8 cellular contexts compared by ENCODE assay signal in genomic region chr1:10429868-10430215, GRCh38. TPM values are rescaled to one million over a fixed set of nuclear protein-coding genes. Genes with fewer than 3 reads are reported as not detected.
A peak's percentile ranks its signal among the peaks of the same experiment; 100 is the strongest.
DNase-seq lines count a peak whose midpoint lies in the region; ATAC-seq, FAIRE-seq and TF ChIP-seq lines count a peak whose summit lies in the region.

No MANE protein-coding gene starts in this region.

- H3K9ac ChIP-seq in OCI-LY3 (ENCODE audit: low read length) (peak overlapping the region; percentile 82), H1 (replicated peaks in 1 of 4; ENCODE audit: extremely low read depth in 1 of 4, low read depth in 3 of 4, low read length in 3 of 4) (peak overlapping the region in 3 of 4 experiments; percentile 42 to 94 (median 61); a peak in 6 of 7 replicates)

- H3K4ac ChIP-seq in H1 (replicated peaks; ENCODE audit: insufficient read length, low read depth, low read length): peak overlapping the region; percentile 65

- peaks cover 8% of the 10 kb centered on the region for H3K79me2 ChIP-seq in OCI-LY3 (ENCODE audit: low read length)
- no peaks in the 10 kb centered on the region for H3K79me2 ChIP-seq in H1 (ENCODE audit: control insufficient read depth in 1 of 2, insufficient read depth in 2 of 2, low read length in 2 of 2)

- peak overlapping the region; percentile 100 for H4K91ac ChIP-seq in H1 (replicated peaks; ENCODE audit: insufficient read length, low read length)

- peak overlapping the region; percentile 98 for H4K5ac ChIP-seq in H1 (ENCODE audit: insufficient read length, low read depth, low read length)

- 46% methylated on average over 16 of the region's 16 CpGs; no CpG with 5 or more reads in 1 of the 2 experiments for WGBS in H1 (ENCODE audit: extremely low coverage in 1 of 2, insufficient coverage in 1 of 2, insufficient read length in 1 of 2, insufficient replicate concordance in 2 of 2, low coverage in 1 of 2, low lambda C conversion rate in 2 of 2, missing lambda C conversion rate in 1 of 2), 2 experiments

- peak overlapping the region; percentile 78 for H3K27ac ChIP-seq in 22Rv1
- no peak overlapping the region for H3K27ac ChIP-seq in OCI-LY3 (ENCODE audit: low read length)
- H3K27ac ChIP-seq in H1 (ENCODE audit: low read depth, low read length): peak overlapping the region; percentile 96

- H3K4me3 ChIP-seq in OCI-LY3 (ENCODE audit: low read length) (peak overlapping the region; percentile 93), H1 (ENCODE audit: extremely low read depth in 1 of 4, insufficient read depth in 2 of 4, low read depth in 3 of 4, low read length in 4 of 4) (peak overlapping the region; percentile 35 to 76 (median 66)), neuron (ENCODE audit: low read length) (peak overlapping the region; percentile 93)

- H3K36me3 ChIP-seq in OCI-LY3 (replicated peaks; ENCODE audit: low read depth, low read length): no peaks in the 10 kb centered on the region
- no peaks in the 10 kb centered on the region for H3K36me3 ChIP-seq in H1 (ENCODE audit: control insufficient read depth in 2 of 4, insufficient read depth in 4 of 4, low read length in 3 of 4)
- H3K36me3 ChIP-seq in neuron (ENCODE audit: insufficient read depth, low read length): peaks cover 6% of the 10 kb centered on the region

- POLR2A ChIA-PET in H1 (lab: Charles Lee; ENCODE audit: partially characterized antibody): interaction anchor here (0.9 to 3.7 kb wide), 14 partner anchors 9 to 77 kb away, joined by 3 to 23 read pairs (median 7); partner anchors contain the start of genes CORT, DFFA and PGD

- H3K27me3 ChIP-seq in OCI-LY3 (ENCODE audit: low read depth, low read length) (no peaks in the 10 kb centered on the region), H1 (replicated peaks in 1 of 4; ENCODE audit: control insufficient read depth in 3 of 4, extremely low read depth in 1 of 4, insufficient read depth in 3 of 4, low read length in 3 of 4) (no peaks in the 10 kb centered on the region), neuron (ENCODE audit: insufficient read depth, low read length) (no peaks in the 10 kb centered on the region)

- no peak for TF ChIP-seq EP300 in H1 (IDR thresholded peaks at IDR 0.05; ENCODE audit: borderline replicate concordance in 1 of 2, low read depth in 2 of 2, low read length in 2 of 2)

- H2BK12ac ChIP-seq in H1 (ENCODE audit: low read depth, low read length): no peak overlapping the region

- DNase-seq in H1 (ENCODE audit: low read depth in 1 of 2, low spot score in 2 of 2) (no peak), NCI-H1048 (lab: John Stamatoyannopoulos, UW) (no peak), NCI-H1417 (lab: John Stamatoyannopoulos, UW) (no peak), glomerular visceral epithelial cell (ENCODE audit: extremely low spot score) (no peak)

- H3K4me2 ChIP-seq in OCI-LY3 (ENCODE audit: low read length) (peak overlapping the region; percentile 88), H1 (ENCODE audit: insufficient read depth in 1 of 2, low read depth in 2 of 2, low read length in 2 of 2) (peak overlapping the region; percentile 55 to 100)

- no peak overlapping the region for H2BK120ac ChIP-seq in H1 (replicated peaks; ENCODE audit: low read depth, low read length)

- H3K79me1 ChIP-seq in H1 (ENCODE audit: low read depth, low read length): no peaks in the 10 kb centered on the region

- H3K4me1 ChIP-seq in OCI-LY3 (ENCODE audit: low read length) (peaks cover 33% of the 10 kb centered on the region), H1 (replicated peaks in 1 of 4; ENCODE audit: control insufficient read depth in 3 of 4, insufficient read depth in 4 of 4, low read length in 3 of 4) (peaks cover 0 to 5% (median under 1%) of the 10 kb centered on the region in 4 experiments; a peak in 4 of 7 replicates), neuron (ENCODE audit: insufficient read depth, low read length) (peaks cover 11% of the 10 kb centered on the region)

- no peak for FAIRE-seq in H1 (lab: Jason Lieb, UNC)

- H2BK15ac ChIP-seq in H1 (ENCODE audit: low read length): peak overlapping the region; percentile 73

- peak overlapping the region; percentile 66; the same call in 1 of the 2 replicates for H3K18ac ChIP-seq in H1 (ENCODE audit: extremely low read depth, low read length)

- H3K9me3 ChIP-seq in OCI-LY3 (ENCODE audit: insufficient read depth, low read length) (no peaks in the 10 kb centered on the region), H1 (ENCODE audit: insufficient read depth in 2 of 2, low read depth in 1 of 2, low read length in 1 of 2) (no peaks in the 10 kb centered on the region), neuron (ENCODE audit: low read length) (no peaks in the 10 kb centered on the region)

- H3K23me2 ChIP-seq in H1 (ENCODE audit: low read depth, low read length): peaks cover 9% of the 10 kb centered on the region

- no peaks in the 10 kb centered on the region for H4K20me1 ChIP-seq in OCI-LY3 (ENCODE audit: insufficient read depth, low read length)
- H4K20me1 ChIP-seq in H1 (replicated peaks in 1 of 2; ENCODE audit: control insufficient read depth in 1 of 2, insufficient read depth in 2 of 2, low read length in 2 of 2): no peaks in the 10 kb centered on the region

- no peak overlapping the region for H3K23ac ChIP-seq in H1 (ENCODE audit: insufficient read length)

- peak overlapping the region; percentile 53 for H2BK5ac ChIP-seq in H1 (ENCODE audit: low read depth, low read length)

- H2AK5ac ChIP-seq in H1 (ENCODE audit: low read depth, low read length): no peak overlapping the region; the same call in 1 of the 2 replicates

- H2AFZ ChIP-seq in OCI-LY3 (ENCODE audit: low read depth, low read length) (peak overlapping the region; percentile 28; the same call in 1 of the 2 replicates), H1 (ENCODE audit: low read length) (peak overlapping the region; percentile 91), neuron (ENCODE audit: low read depth, low read length) (no peak overlapping the region)

- H3K56ac ChIP-seq in H1 (replicated peaks; ENCODE audit: insufficient read length, low read depth, low read length): peak overlapping the region; percentile 8

- no peak for TF ChIP-seq CTCF in 22Rv1 (IDR thresholded peaks at IDR 0.05)
- no peak for TF ChIP-seq CTCF in OCI-LY3 (IDR thresholded peaks at IDR 0.05; ENCODE audit: low read depth, low read length)
- no peak for TF ChIP-seq CTCF in H1 (IDR thresholded peaks at IDR 0.05; ENCODE audit: control extremely low read depth in 1 of 3, insufficient read depth in 1 of 3, low read depth in 1 of 3, low read length in 3 of 3)

- 0 out of 2 replicates have a peak overlapping the region, but pooled peaks have one; percentile 99 for H4K8ac ChIP-seq in H1 (ENCODE audit: extremely low read depth, insufficient read depth, low read length)

- H3K14ac ChIP-seq in H1 (ENCODE audit: insufficient read length): no peak overlapping the region

- no peak overlapping the region for H2BK20ac ChIP-seq in H1 (ENCODE audit: low read length)

- CTCF ChIA-PET in H1 (lab: Charles Lee; ENCODE audit: partially characterized antibody): interaction anchor here (0.5 to 10.9 kb wide), 30 partner anchors 9 to 801 kb away, joined by 3 to 132 read pairs (median 4); partner anchors contain the start of genes CORT and PGD

- TF ChIP-seq POLR2A in H1 (IDR thresholded peaks at IDR 0.05; ENCODE audit: control extremely low read depth in 1 of 2, low read depth in 2 of 2, low read length in 2 of 2): no peak

- TF ChIP-seq RAD21 in H1 (IDR thresholded peaks at IDR 0.05 in 1 of 2, conservative IDR thresholded peaks at IDR 0.05 in 1 of 2; ENCODE audit: low read depth in 2 of 2, low read length in 2 of 2): no peak

- ATAC-seq in GM18868 (IDR thresholded peaks at IDR 0.05; ENCODE audit: unreplicated experiment): peak; percentile 14

RNA-seq across cellular contexts. Expression of gene CENPS, which starts 0.4 kb away (rescaled TPM):
- 15.7 and 20.3 TPM in 2 replicates for total RNA-seq in H1 (2021; fragmentation: NEBNext Ultra II Directional; extraction: Animal tissue kit (Norgen Biotek cat#: 25700))
- 7.8 and 9.2 TPM in 2 replicates for polyA plus RNA-seq in H1 (2011; rRNA removed)
- 9.1 TPM for polyA plus RNA-seq in H1 (2011; cell fraction: cytosol; rRNA removed)
- polyA plus RNA-seq in H1 (2011; cell fraction: nucleus; rRNA removed): 10.4 TPM
- 13.9 to 20.0 TPM (median 15.4 TPM) in 4 replicates for polyA plus RNA-seq in H1 (2012, experiment 1 of 2)
- 8.4 TPM for polyA plus RNA-seq in H1 (2012, experiment 2 of 2)
- polyA plus RNA-seq in H1 (2013, experiment 1 of 2): 35.0 TPM
- 30.2 TPM for polyA plus RNA-seq in H1 (2013, experiment 2 of 2)
- 2.6 and 3.2 TPM in 2 replicates for polyA minus RNA-seq in H1 (2011; rRNA and poly(A)+ RNA removed)
- polyA minus RNA-seq in H1 (2011; cell fraction: cytosol; rRNA and poly(A)+ RNA removed): 5.4 TPM
- 15.0 TPM for polyA minus RNA-seq in H1 (2011; cell fraction: nucleus; rRNA and poly(A)+ RNA removed)

RNA-seq across cellular contexts. Expression of gene CORT, which starts 20.0 kb away (rescaled TPM):
- 0.30 and 0.38 TPM in 2 replicates for total RNA-seq in H1 (2021; fragmentation: NEBNext Ultra II Directional; extraction: Animal tissue kit (Norgen Biotek cat#: 25700))
- polyA plus RNA-seq in H1 (2011; rRNA removed): 0.09 and 0.15 TPM in 2 replicates
- polyA plus RNA-seq in H1 (2011; cell fraction: cytosol; rRNA removed): 0.18 TPM
- polyA plus RNA-seq in H1 (2011; cell fraction: nucleus; rRNA removed): 0.16 TPM
- polyA plus RNA-seq in H1 (2012, experiment 1 of 2): 0.83 to 1.3 TPM (median 0.98 TPM) in 4 replicates
- polyA plus RNA-seq in H1 (2012, experiment 2 of 2): not detected
- 0.85 TPM for polyA plus RNA-seq in H1 (2013, experiment 1 of 2)
- polyA plus RNA-seq in H1 (2013, experiment 2 of 2): 0.72 TPM
- polyA minus RNA-seq in H1 (2011; rRNA and poly(A)+ RNA removed): 0.38 TPM in 1 of 2 replicates, not detected in the other
- polyA minus RNA-seq in H1 (2011; cell fraction: cytosol; rRNA and poly(A)+ RNA removed): not detected
- polyA minus RNA-seq in H1 (2011; cell fraction: nucleus; rRNA and poly(A)+ RNA removed): not detected

RNA-seq across cellular contexts. Expression of gene PGD, which starts 31.0 kb away (rescaled TPM):
- 331 and 340 TPM in 2 replicates for total RNA-seq in H1 (2021; fragmentation: NEBNext Ultra II Directional; extraction: Animal tissue kit (Norgen Biotek cat#: 25700))
- polyA plus RNA-seq in H1 (2011; rRNA removed): 191 and 227 TPM in 2 replicates
- polyA plus RNA-seq in H1 (2011; cell fraction: cytosol; rRNA removed): 167 TPM
- 268 TPM for polyA plus RNA-seq in H1 (2011; cell fraction: nucleus; rRNA removed)
- polyA plus RNA-seq in H1 (2012, experiment 1 of 2): 293 to 422 TPM (median 413 TPM) in 4 replicates
- 448 TPM for polyA plus RNA-seq in H1 (2012, experiment 2 of 2)
- 229 TPM for polyA plus RNA-seq in H1 (2013, experiment 1 of 2)
- 225 TPM for polyA plus RNA-seq in H1 (2013, experiment 2 of 2)
- 244 and 265 TPM in 2 replicates for polyA minus RNA-seq in H1 (2011; rRNA and poly(A)+ RNA removed)
- polyA minus RNA-seq in H1 (2011; cell fraction: cytosol; rRNA and poly(A)+ RNA removed): 132 TPM
- 90.0 TPM for polyA minus RNA-seq in H1 (2011; cell fraction: nucleus; rRNA and poly(A)+ RNA removed)

RNA-seq across cellular contexts. Expression of gene DFFA, which starts 42.5 kb away (rescaled TPM):
- total RNA-seq in H1 (2021; fragmentation: NEBNext Ultra II Directional; extraction: Animal tissue kit (Norgen Biotek cat#: 25700)): 78.3 and 79.9 TPM in 2 replicates
- polyA plus RNA-seq in H1 (2011; rRNA removed): 30.9 and 34.3 TPM in 2 replicates
- 47.3 TPM for polyA plus RNA-seq in H1 (2011; cell fraction: cytosol; rRNA removed)
- 42.0 TPM for polyA plus RNA-seq in H1 (2011; cell fraction: nucleus; rRNA removed)
- 56.9 to 66.5 TPM (median 58.3 TPM) in 4 replicates for polyA plus RNA-seq in H1 (2012, experiment 1 of 2)
- polyA plus RNA-seq in H1 (2012, experiment 2 of 2): 39.2 TPM
- polyA plus RNA-seq in H1 (2013, experiment 1 of 2): 67.7 TPM
- polyA plus RNA-seq in H1 (2013, experiment 2 of 2): 66.3 TPM
- polyA minus RNA-seq in H1 (2011; rRNA and poly(A)+ RNA removed): 91.2 and 91.8 TPM in 2 replicates
- 26.5 TPM for polyA minus RNA-seq in H1 (2011; cell fraction: cytosol; rRNA and poly(A)+ RNA removed)
- 45.0 TPM for polyA minus RNA-seq in H1 (2011; cell fraction: nucleus; rRNA and poly(A)+ RNA removed)

RNA-seq across cellular contexts. Expression of gene PEX14, which starts 44.9 kb away (rescaled TPM):
- total RNA-seq in H1 (2021; fragmentation: NEBNext Ultra II Directional; extraction: Animal tissue kit (Norgen Biotek cat#: 25700)): 19.8 and 25.5 TPM in 2 replicates
- 13.0 and 24.0 TPM in 2 replicates for polyA plus RNA-seq in H1 (2011; rRNA removed)
- 19.1 TPM for polyA plus RNA-seq in H1 (2011; cell fraction: cytosol; rRNA removed)
- polyA plus RNA-seq in H1 (2011; cell fraction: nucleus; rRNA removed): 23.0 TPM
- polyA plus RNA-seq in H1 (2012, experiment 1 of 2): 12.3 to 26.3 TPM (median 24.9 TPM) in 4 replicates
- 22.9 TPM for polyA plus RNA-seq in H1 (2012, experiment 2 of 2)
- 20.4 TPM for polyA plus RNA-seq in H1 (2013, experiment 1 of 2)
- 23.6 TPM for polyA plus RNA-seq in H1 (2013, experiment 2 of 2)
- polyA minus RNA-seq in H1 (2011; rRNA and poly(A)+ RNA removed): 7.1 and 7.4 TPM in 2 replicates
- 11.6 TPM for polyA minus RNA-seq in H1 (2011; cell fraction: cytosol; rRNA and poly(A)+ RNA removed)
- 10.0 TPM for polyA minus RNA-seq in H1 (2011; cell fraction: nucleus; rRNA and poly(A)+ RNA removed)
